ENCODE assay signal across 8 cellular contexts in the genomic region with DNA sequence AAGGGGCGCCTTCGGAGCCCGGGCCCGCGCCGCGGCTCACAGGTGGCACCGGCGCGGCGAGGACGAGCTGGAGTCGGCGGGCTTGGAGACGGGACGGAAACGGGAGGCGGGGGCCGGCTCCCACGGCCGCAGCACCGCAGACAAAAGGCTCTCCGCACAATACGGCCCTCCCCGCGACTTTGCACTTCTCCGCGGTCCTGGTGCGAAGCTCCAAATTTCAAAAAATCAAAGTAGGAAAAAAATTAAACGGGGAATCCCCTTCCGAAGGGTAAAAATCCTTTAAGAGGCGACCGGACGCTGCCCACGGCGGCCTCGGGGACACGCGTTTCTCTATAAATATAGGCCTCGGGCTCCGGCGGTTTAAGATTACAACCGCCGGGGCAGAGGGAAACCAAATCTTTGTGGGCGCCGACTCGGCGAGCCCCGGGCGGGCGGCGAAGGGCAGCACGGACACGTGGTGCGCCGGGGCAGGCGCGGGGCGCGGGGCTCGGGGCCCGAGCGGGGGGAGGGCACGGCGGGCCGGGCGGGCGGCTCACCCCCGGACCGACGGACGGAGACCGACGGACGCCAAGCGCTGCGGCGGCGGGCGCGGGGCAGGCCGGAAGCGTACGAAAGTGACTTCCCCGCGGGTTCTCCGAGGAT. TPM values are rescaled to one million over a fixed set of nuclear protein-coding genes. Genes with fewer than 3 reads are reported as not detected.
A peak's percentile ranks its signal among the peaks of the same experiment; 100 is the strongest.
DNase-seq lines count a peak whose midpoint lies in the region; ATAC-seq and TF ChIP-seq lines count a peak whose summit lies in the region.

No MANE protein-coding gene starts in this region.

- H3K79me1 ChIP-seq in mesenchymal stem cell (replicated peaks; ENCODE audit: low read length, poor library complexity, severe bottlenecking) = peaks cover 2% of the 10 kb centered on the region

- H4K91ac ChIP-seq in mesenchymal stem cell (ENCODE audit: low read length) = no peak overlapping the region

- POLR2A ChIA-PET in WTC11 (lab: Charles Lee) = interaction anchor here (1.1 to 1.5 kb wide), 3 partner anchors 70 to 167 kb away, joined by 3 to 5 read pairs (median 3); partner anchors contain the start of gene PPIE

- H2BK120ac ChIP-seq in mesenchymal stem cell (ENCODE audit: low read depth, low read length) = peak overlapping the region; percentile 61

- peaks cover 42% of the 10 kb centered on the region for H3K36me3 Mint-ChIP-seq in WTC11

- H2BK5ac ChIP-seq in mesenchymal stem cell (ENCODE audit: low read depth, low read length, poor library complexity, severe bottlenecking) = no peak overlapping the region

- H3K27ac ChIP-seq in mesenchymal stem cell (ENCODE audit: low read length, poor library complexity, severe bottlenecking) (no peak overlapping the region), subcutaneous abdominal adipose tissue (ENCODE audit: low read depth, low read length) (peak overlapping the region; percentile 77)

- peak overlapping the region; percentile 74 for H3K4me2 ChIP-seq in mesenchymal stem cell (ENCODE audit: low read length, poor library complexity, severe bottlenecking)

- H3K36me3 ChIP-seq in mesenchymal stem cell (ENCODE audit: control insufficient read depth in 1 of 2, insufficient read depth in 2 of 2, low read depth in 1 of 2, low read length in 2 of 2) (peaks cover 24 to 36% of the 10 kb centered on the region in 2 experiments), subcutaneous abdominal adipose tissue (ENCODE audit: control insufficient read depth in 5 of 5, insufficient read depth in 5 of 5, low read length in 5 of 5) (peaks cover 11 to 19% (median 18%) of the 10 kb centered on the region in 5 donors)

- CTCF ChIA-PET in WTC11 (lab: Charles Lee) = interaction anchor here (0.6 to 3.1 kb wide), 12 partner anchors 23 to 198 kb away, joined by 3 to 14 read pairs (median 4); partner anchors contain the start of genes HPCAL4 and PPIE

- peaks cover 27% of the 10 kb centered on the region for H3K4me1 Mint-ChIP-seq in WTC11

- no peak for TF ChIP-seq CTCF in WTC11 (IDR thresholded peaks at IDR 0.05)

- ATAC-seq in GM19467 (IDR thresholded peaks at IDR 0.05; ENCODE audit: unreplicated experiment) (peak; percentile 30), HG03521 (IDR thresholded peaks at IDR 0.05; ENCODE audit: unreplicated experiment) (peak; percentile 45), WTC11 (peak; percentile 6; the same call in 1 of the 2 replicates)

- no peaks in the 10 kb centered on the region for H3K9me3 Mint-ChIP-seq in WTC11

- H3K9me3 ChIP-seq in mesenchymal stem cell (ENCODE audit: control insufficient read depth, low read length) (no peaks in the 10 kb centered on the region), subcutaneous abdominal adipose tissue (ENCODE audit: control insufficient read depth in 5 of 5, low read length in 5 of 5) (no peaks in the 10 kb centered on the region)

- no peak overlapping the region for H2AK5ac ChIP-seq in mesenchymal stem cell (ENCODE audit: low read length, severe bottlenecking)

- H2BK15ac ChIP-seq in mesenchymal stem cell (ENCODE audit: low read depth, poor library complexity, severe bottlenecking) = peak overlapping the region; percentile 83

- DNase-seq in CD1c-positive myeloid dendritic cell (ENCODE audit: extremely low spot score) = peak; percentile 62
- DNase-seq in WTC11 (ENCODE audit: low spot score) = peak; percentile 31
- DNase-seq in effector CD4-positive, alpha-beta T cell = peak; percentile 11
- DNase-seq in mesenchymal stem cell = peak; percentile 45
- DNase-seq in NCI-H2196 treated with DMSO at 0.1 percent for 48 hours (lab: John Stamatoyannopoulos, UW; ENCODE audit: unreplicated experiment) = no peak

- peak overlapping the region; percentile 49 for H4K8ac ChIP-seq in mesenchymal stem cell (ENCODE audit: low read length)

- no peak overlapping the region for H2AFZ ChIP-seq in mesenchymal stem cell (ENCODE audit: low read depth, low read length)

- peak overlapping the region in 1 of 2 experiments; percentile 92 for H3K23ac ChIP-seq in mesenchymal stem cell (ENCODE audit: low read length in 2 of 2)

- peak overlapping the region; percentile 28 to 78 for H3K18ac ChIP-seq in mesenchymal stem cell (ENCODE audit: low read depth in 1 of 2, low read length in 2 of 2)

- H3K4me1 ChIP-seq in mesenchymal stem cell (ENCODE audit: control insufficient read depth, insufficient read depth, low read depth, low read length) (peaks cover 19% of the 10 kb centered on the region), subcutaneous abdominal adipose tissue (ENCODE audit: control insufficient read depth in 5 of 5, insufficient read depth in 5 of 5, low read length in 5 of 5) (peaks cover 10 to 40% (median 33%) of the 10 kb centered on the region in 5 donors)

- no peak overlapping the region for H3K27ac Mint-ChIP-seq in WTC11

- H3K14ac ChIP-seq in mesenchymal stem cell (ENCODE audit: low read length in 2 of 2) = peak overlapping the region; percentile 36 to 90

- H3K27me3 ChIP-seq in mesenchymal stem cell (ENCODE audit: control insufficient read depth in 1 of 2, insufficient read depth in 1 of 2, low read length in 2 of 2) (no peaks in the 10 kb centered on the region), subcutaneous abdominal adipose tissue (ENCODE audit: control insufficient read depth in 5 of 5, insufficient read depth in 4 of 5, low read length in 5 of 5) (no peaks in the 10 kb centered on the region)

- no peak overlapping the region for H2BK12ac ChIP-seq in mesenchymal stem cell (ENCODE audit: low read length in 2 of 2)

- H3K4me3 ChIP-seq in mesenchymal stem cell (ENCODE audit: insufficient read depth in 1 of 2, low read depth in 1 of 2, low read length in 2 of 2) (peak overlapping the region; percentile 88), subcutaneous abdominal adipose tissue (ENCODE audit: low read depth in 1 of 5, low read length in 5 of 5) (peak overlapping the region; percentile 35 to 83 (median 81))

- H3K4ac ChIP-seq in mesenchymal stem cell (ENCODE audit: low read depth in 1 of 2, low read length in 2 of 2) = peak overlapping the region in 1 of 2 experiments; percentile 61

- H3K9ac ChIP-seq in mesenchymal stem cell (ENCODE audit: low read length) (peak overlapping the region; percentile 97), subcutaneous abdominal adipose tissue (ENCODE audit: low read length in 5 of 5) (peak overlapping the region in 4 of 5 donors; percentile 66 to 93 (median 90))

- H3K27me3 Mint-ChIP-seq in WTC11 (ENCODE audit: low read depth) = peaks cover 6% of the 10 kb centered on the region; the same call in 1 of the 2 replicates

- under 1% methylated on average over 76 of the region's 87 CpGs for WGBS in mesenchymal stem cell

- peak overlapping the region; percentile 85 for H3K4me3 Mint-ChIP-seq in WTC11

TF ChIP-seq in WTC11, 78 proteins besides CTCF, POLR2A, EP300 and RAD21:
- no peak for TF ChIP-seq ATF1 (CRISPR knock-in tag; IDR thresholded peaks at IDR 0.05)
- TF ChIP-seq, protein P1, sequence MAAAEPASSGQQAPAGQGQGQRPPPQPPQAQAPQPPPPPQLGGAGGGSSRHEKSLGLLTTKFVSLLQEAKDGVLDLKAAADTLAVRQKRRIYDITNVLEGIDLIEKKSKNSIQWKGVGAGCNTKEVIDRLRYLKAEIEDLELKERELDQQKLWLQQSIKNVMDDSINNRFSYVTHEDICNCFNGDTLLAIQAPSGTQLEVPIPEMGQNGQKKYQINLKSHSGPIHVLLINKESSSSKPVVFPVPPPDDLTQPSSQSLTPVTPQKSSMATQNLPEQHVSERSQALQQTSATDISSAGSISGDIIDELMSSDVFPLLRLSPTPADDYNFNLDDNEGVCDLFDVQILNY (CRISPR knock-in tag; IDR thresholded peaks at IDR 0.05) = 0 out of 2 replicates have a peak, but pooled peaks have one; percentile 4

RNA-seq across cellular contexts. Expression of gene PABPC4, which starts 0.5 kb away (rescaled TPM):
- 269 to 293 TPM (median 271 TPM) in 3 replicates for total RNA-seq in WTC11 (2021)
- 162 TPM for polyA plus RNA-seq in mesenchymal stem cell (2013, experiment 1 of 2)
- polyA plus RNA-seq in mesenchymal stem cell (2013, experiment 2 of 2) = 158 TPM
